13 cellular contexts compared by ENCODE assay signal in genomic region chr5:102139029-102139428, GRCh38.
DNase-seq lines count a peak whose midpoint lies in the region; ATAC-seq, FAIRE-seq and TF ChIP-seq lines count a peak whose summit lies in the region.
"Had no signal": no experiment of that assay in that cellular context is flagged by ENCODE, and none has a peak within 500 bp of the region (broad histone marks: within the 10 kb centered on the region; RNA-seq: fewer than 3 reads in every experiment).

No MANE protein-coding gene starts in this region.

- no peaks in the 10 kb centered on the region for H3K79me1 ChIP-seq in trophoblast cell (ENCODE audit: low read length)

- no peak overlapping the region for H3K18ac ChIP-seq in trophoblast cell (ENCODE audit: low read length)

- H4K20me1 ChIP-seq in hepatocyte (ENCODE audit: insufficient read depth, poor library complexity, severe bottlenecking): no peaks in the 10 kb centered on the region

- H3K4me2 ChIP-seq in A549 (no peak overlapping the region; the same call in 2 of the 3 replicates), hepatocyte (peak overlapping the region; percentile 60), trophoblast cell (ENCODE audit: low read length) (no peak overlapping the region)
- H3K4me2 ChIP-seq: GM23338 had no signal

- no peak overlapping the region for H3K27ac ChIP-seq in A549
- peak overlapping the region; percentile 84 for H3K27ac ChIP-seq in hepatocyte
- no peak overlapping the region for H3K27ac ChIP-seq in trophoblast cell (ENCODE audit: low read depth, low read length)

- 2% methylated on average over 2 of the region's 2 CpGs for WGBS in A549 (ENCODE audit: missing lambda C conversion rate)
- 54% methylated on average over 2 of the region's 2 CpGs for WGBS in hepatocyte (ENCODE audit: low lambda C conversion rate, missing lambda C conversion rate)
- no CpG with 5 or more reads among the region's 2 CpGs for whole genome bisulfite sequencing in trophoblast cell (ENCODE audit: extremely low coverage, insufficient coverage, insufficient read length)

- no peak overlapping the region for H3K23ac ChIP-seq in trophoblast cell (ENCODE audit: low read length)

- H3K27me3 Mint-ChIP-seq in natural killer cell treated with Interleukin-12 subunit alpha and Interleukin-12 subunit beta and Interleukin-15 and Interleukin-18, amount 100 ng/mL, for 72 hours: no peaks in the 10 kb centered on the region

- no peak overlapping the region for H4K91ac ChIP-seq in trophoblast cell (ENCODE audit: low read depth, low read length)

- no peak overlapping the region for H2AK5ac ChIP-seq in trophoblast cell (ENCODE audit: low read length)

- H3K9me3 Mint-ChIP-seq in natural killer cell treated with Interleukin-12 subunit alpha and Interleukin-12 subunit beta and Interleukin-15 and Interleukin-18, amount 100 ng/mL, for 72 hours: no peaks in the 10 kb centered on the region
- H3K9me3 Mint-ChIP-seq: CD8-positive, alpha-beta T cell; GM23338 had no signal

- no peak for FAIRE-seq in A549 (lab: Jason Lieb, UNC)
- FAIRE-seq: G401.6 had no signal

- no peak overlapping the region for H2BK120ac ChIP-seq in trophoblast cell (ENCODE audit: insufficient read depth, low read length, poor library complexity)

- no peak overlapping the region for H4K12ac ChIP-seq in trophoblast cell (ENCODE audit: low read depth, low read length)

- H2AFZ ChIP-seq in hepatocyte (no peak overlapping the region), trophoblast cell (ENCODE audit: insufficient read depth, low read length, poor library complexity) (no peak overlapping the region)
- H2AFZ ChIP-seq: GM23338 had no signal

- TF ChIP-seq EP300 in A549 (IDR thresholded peaks at IDR 0.05): no peak

- H3K27me3 ChIP-seq in hepatocyte (no peaks in the 10 kb centered on the region), trophoblast cell (ENCODE audit: insufficient read depth, low read length) (no peaks in the 10 kb centered on the region)

- no peak for DNase-seq in A549 (ENCODE audit: low read depth in 1 of 2, low spot score in 1 of 2)
- peak; percentile 41 for DNase-seq in ELR (ENCODE audit: low read depth)
- no peak for DNase-seq in hepatocyte (ENCODE audit: low spot score)
- DNase-seq in trophoblast cell: peak; percentile 24 to 89
- DNase-seq in NCI-H69 (lab: John Stamatoyannopoulos, UW): no peak
- no peak for DNase-seq in activated CD4-positive, CD25-positive, alpha-beta regulatory T cell treated with anti-CD3 and anti-CD28 coated beads, Interleukin-2, amount 50 U/mL, for 72 hours
- DNase-seq in natural killer cell treated with Interleukin-12 subunit alpha and Interleukin-12 subunit beta and Interleukin-15 and Interleukin-18, amount 100 ng/mL, for 72 hours (ENCODE audit: low spot score): no peak
- DNase-seq: CD8-positive, alpha-beta T cell; DMS53 had no signal

- TF ChIP-seq RAD21 in A549 (conservative IDR thresholded peaks at IDR 0.05 in 1 of 2, IDR thresholded peaks at IDR 0.05 in 1 of 2): no peak

- no peak overlapping the region for H2BK12ac ChIP-seq in trophoblast cell (ENCODE audit: low read length)

- H3K4ac ChIP-seq in trophoblast cell (ENCODE audit: low read depth, low read length): no peak overlapping the region

- H3K9ac ChIP-seq in trophoblast cell (ENCODE audit: low read length): no peak overlapping the region

- no peak overlapping the region for H4K8ac ChIP-seq in trophoblast cell (ENCODE audit: low read depth, low read length)

- H3K4me3 Mint-ChIP-seq in natural killer cell treated with Interleukin-12 subunit alpha and Interleukin-12 subunit beta and Interleukin-15 and Interleukin-18, amount 100 ng/mL, for 72 hours: no peak overlapping the region
- H3K4me3 Mint-ChIP-seq: CD14-positive monocyte; CD8-positive, alpha-beta T cell; GM23338 had no signal

- CTCF ChIA-PET in A549 (lab: Yijun Ruan, JAX): interaction anchor here (0.5 kb wide), 1 partner anchor 1984 kb away, joined by 4 read pairs; no protein-coding TSS in a partner anchor

- POLR2A ChIA-PET in A549 (lab: Yijun Ruan, JAX): no interaction called here

- H2BK5ac ChIP-seq in trophoblast cell (ENCODE audit: low read depth, low read length, poor library complexity): no peak overlapping the region

- H3K36me3 ChIP-seq in hepatocyte (replicated peaks; ENCODE audit: insufficient read depth, low read depth) (no peaks in the 10 kb centered on the region), trophoblast cell (ENCODE audit: control insufficient read depth in 1 of 2, insufficient read depth in 2 of 2, low read length in 2 of 2) (no peaks in the 10 kb centered on the region)
- H3K36me3 ChIP-seq: HAP-1 had no signal

- no peak for TF ChIP-seq POLR2A in A549 (IDR thresholded peaks at IDR 0.05; ENCODE audit: low read length)

- H3K9me3 ChIP-seq in A549 (no peaks in the 10 kb centered on the region), hepatocyte (ENCODE audit: low read depth) (no peaks in the 10 kb centered on the region), trophoblast cell (ENCODE audit: insufficient read depth, low read depth, low read length) (no peaks in the 10 kb centered on the region)
- H3K9me3 ChIP-seq: HAP-1 had no signal

- no peak overlapping the region for H3K14ac ChIP-seq in trophoblast cell (ENCODE audit: low read length)

- H3K4me3 ChIP-seq in A549 (no peak overlapping the region), hepatocyte (no peak overlapping the region), trophoblast cell (ENCODE audit: low read depth, low read length) (no peak overlapping the region)
- H3K4me3 ChIP-seq: GM23338, HAP-1 had no signal

- ATAC-seq in A549: no peak
- no peak for ATAC-seq in natural killer cell treated with Interleukin-12 subunit alpha and Interleukin-12 subunit beta and Interleukin-15 and Interleukin-18, amount 100 ng/mL, for 72 hours
- ATAC-seq: CD8-positive, alpha-beta T cell; GM23338 had no signal

- H3K9me2 ChIP-seq in hepatocyte (replicated peaks; ENCODE audit: insufficient read depth): no peaks in the 10 kb centered on the region

- H3K79me2 ChIP-seq in hepatocyte (no peaks in the 10 kb centered on the region), trophoblast cell (ENCODE audit: control insufficient read depth, insufficient read depth, low read length, poor library complexity) (no peaks in the 10 kb centered on the region)

- TF ChIP-seq CTCF in A549 (IDR thresholded peaks at IDR 0.05) (no peak), hepatocyte (IDR thresholded peaks at IDR 0.05; ENCODE audit: poor library complexity) (no peak)

- H3K4me1 ChIP-seq in A549: no peaks in the 10 kb centered on the region; the same call in 2 of the 3 replicates
- H3K4me1 ChIP-seq in hepatocyte (ENCODE audit: insufficient read depth): peaks cover 3% of the 10 kb centered on the region
- no peaks in the 10 kb centered on the region for H3K4me1 ChIP-seq in trophoblast cell (ENCODE audit: control insufficient read depth in 1 of 2, insufficient read depth in 2 of 2, low read length in 2 of 2)
- H3K4me1 ChIP-seq: HAP-1 had no signal

- H3K27ac Mint-ChIP-seq in natural killer cell treated with Interleukin-12 subunit alpha and Interleukin-12 subunit beta and Interleukin-15 and Interleukin-18, amount 100 ng/mL, for 72 hours: no peak overlapping the region
- H3K27ac Mint-ChIP-seq: CD14-positive monocyte; CD8-positive, alpha-beta T cell; GM23338 had no signal

- H3K4me1 Mint-ChIP-seq in natural killer cell treated with Interleukin-12 subunit alpha and Interleukin-12 subunit beta and Interleukin-15 and Interleukin-18, amount 100 ng/mL, for 72 hours (ENCODE audit: low read depth in 2 of 2): no peaks in the 10 kb centered on the region
- H3K4me1 Mint-ChIP-seq: CD14-positive monocyte, GM23338 had no signal

- H3K36me3 Mint-ChIP-seq in natural killer cell treated with Interleukin-12 subunit alpha and Interleukin-12 subunit beta and Interleukin-15 and Interleukin-18, amount 100 ng/mL, for 72 hours: no peaks in the 10 kb centered on the region
- H3K36me3 Mint-ChIP-seq: CD14-positive monocyte; CD8-positive, alpha-beta T cell had no signal

TF ChIP-seq in A549, 52 proteins besides CTCF, POLR2A, EP300 and RAD21:
- TF ChIP-seq GATA3 (IDR thresholded peaks at IDR 0.05; ENCODE audit: borderline replicate concordance) (peak; percentile 60; the same call in 1 of the 2 replicates), REST (IDR thresholded peaks at IDR 0.05) (no peak)

Comparison
In these comparisons a context has a peak if more than half of its experiments do, and no peak if none do; other contexts are left out.
1. DNase-seq: peak in ELR (single experiment) and trophoblast cell (2 of 2); none in A549 (0 of 2), hepatocyte (single experiment), NCI-H69 (single experiment), activated CD4-positive, CD25-positive, alpha-beta regulatory T cell treated with anti-CD3 and anti-CD28 coated beads, Interleukin-2, amount 50 U/mL, for 72 hours (single experiment) and natural killer cell treated with Interleukin-12 subunit alpha and Interleukin-12 subunit beta and Interleukin-15 and Interleukin-18, amount 100 ng/mL, for 72 hours (single experiment).